1 cellular context compared by ENCODE assay signal in genomic region chr7:92765725-92766124, GRCh38.
TF ChIP-seq lines count a peak whose summit lies in the region.

No MANE protein-coding gene starts in this region.

TF ChIP-seq in H1, 55 proteins besides CTCF, POLR2A, EP300 and RAD21 (continued from another document):
- TF ChIP-seq E2F6 (IDR thresholded peaks at IDR 0.05) (no peak), RNF2 (IDR thresholded peaks at IDR 0.05; ENCODE audit: borderline replicate concordance, low read depth, low read length, missing control alignments, poor library complexity, severe bottlenecking) (no peak), PHF8 (conservative IDR thresholded peaks at IDR 0.05; ENCODE audit: low read depth, low read length) (no peak), CHD1 (IDR thresholded peaks at IDR 0.05; ENCODE audit: low read depth, low read length) (no peak), RFX5 (IDR thresholded peaks at IDR 0.05; ENCODE audit: borderline replicate concordance, low read depth, low read length) (no peak)
TF ChIP-seq in H1: peak in this region for 0.
